9 cellular contexts compared by ENCODE assay signal in the genomic region with DNA sequence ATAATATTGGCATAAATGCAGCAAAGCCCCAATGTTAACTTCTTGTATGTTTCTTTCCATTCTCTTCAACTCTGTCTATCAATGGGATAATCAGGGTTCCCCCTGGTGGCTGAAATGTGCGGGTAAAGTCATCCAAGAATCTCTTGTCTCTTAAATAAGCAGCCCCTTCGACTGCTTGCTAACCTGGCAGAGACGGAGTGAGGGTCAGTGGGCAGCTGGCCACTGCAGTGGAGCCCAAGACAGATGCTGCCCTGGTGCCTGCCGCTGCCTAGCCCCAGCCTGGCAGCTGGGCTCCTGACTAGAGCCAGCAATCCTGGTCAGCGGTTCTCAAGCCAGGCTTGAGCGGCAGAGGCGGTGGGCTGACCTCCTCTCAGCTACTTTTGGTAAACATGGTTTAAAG.
DNase-seq lines count a peak whose midpoint lies in the region; TF ChIP-seq lines count a peak whose summit lies in the region.
"Had no signal": no experiment of that assay in that cellular context is flagged by ENCODE, and none has a peak within 500 bp of the region (broad histone marks: within the 10 kb centered on the region; RNA-seq: fewer than 3 reads in every experiment).

No MANE protein-coding gene starts in this region.

- no peaks in the 10 kb centered on the region for H3K9me3 ChIP-seq in uterus

- no peak overlapping the region for H3K4me3 ChIP-seq in HFF-Myc (replicated peaks; ENCODE audit: low read depth, low read length)
- H3K4me3 ChIP-seq in fibroblast of the aortic adventitia (ENCODE audit: low read depth, low read length), result no peak overlapping the region
- no peak overlapping the region for H3K4me3 ChIP-seq in uterus

- no peaks in the 10 kb centered on the region for H3K4me1 ChIP-seq in uterus

- DNase-seq in DMS 273 treated with DMSO at 0.1 percent for 48 hours (lab: John Stamatoyannopoulos, UW), result peak; percentile 31
- peak; percentile 59 for DNase-seq in HFF-Myc (ENCODE audit: extremely low read depth, low read depth)
- DNase-seq in NCI-H446 (lab: John Stamatoyannopoulos, UW), result peak; percentile 44 to 76
- DNase-seq in activated T-cell treated with anti-CD3 and anti-CD28 coated beads for 24 hours (ENCODE audit: low read depth), result peak; percentile 18
- DNase-seq in fibroblast of the aortic adventitia (ENCODE audit: low read depth), result peak; percentile 86
- DNase-seq in nucleus accumbens (lab: John Stamatoyannopoulos, UW), result peak in 43 of 56 donors; percentile 16 to 85 (median 49)
- DNase-seq in uterus, result peak in 1 of 2 donors; percentile 41
- DNase-seq in activated T-helper 2 cell treated with anti-CD3 and anti-CD28 coated beads, Interferon-gamma antibody, Interleukin-2, Interleukin-4, amounts not matched to agents 10 μg/mL and 5 μg/mL and 100 μg/mL, durations not matched to agents 14 hours and 24 hours and 36 hours (ENCODE audit: low spot score), result no peak

- intact Hi-C loops in uterus (cut with DNase I; ENCODE audit: low total_unique reads), result no loop called here
- intact Hi-C loops in activated T-helper 2 cell treated with anti-CD3 and anti-CD28 coated beads, Interferon-gamma antibody, Interleukin-2, Interleukin-4, amounts not matched to agents 10 μg/mL and 5 μg/mL and 100 μg/mL, durations not matched to agents 14 hours and 24 hours and 36 hours (cut with micrococcal nuclease), result loop anchor here (2.0 to 5.0 kb wide), 4 partner anchors 73 to 975 kb away; partner anchors contain the start of genes GRB10 and ZPBP

- H3K4me3 Mint-ChIP-seq in activated T-helper 2 cell treated with anti-CD3 and anti-CD28 coated beads, Interferon-gamma antibody, Interleukin-2, Interleukin-4, amounts not matched to agents 10 μg/mL and 5 μg/mL and 100 μg/mL, durations not matched to agents 14 hours and 24 hours and 36 hours (ENCODE audit: low read depth), result no peak overlapping the region
- H3K4me3 Mint-ChIP-seq: T-helper 17 cell had no signal

- TF ChIP-seq POLR2A in uterus (IDR thresholded peaks at IDR 0.05), result no peak

- peak; percentile 79 for TF ChIP-seq CTCF in HFF-Myc (IDR thresholded peaks at IDR 0.05; ENCODE audit: low read depth, low read length, missing control alignments)
- TF ChIP-seq CTCF in fibroblast of the aortic adventitia (IDR thresholded peaks at IDR 0.05; ENCODE audit: insufficient read depth, low read length), result peak; percentile 79
- peak; percentile 32 to 59 (median 46) for TF ChIP-seq CTCF in uterus (IDR thresholded peaks at IDR 0.05)

- no peaks in the 10 kb centered on the region for H3K9me3 Mint-ChIP-seq in activated T-helper 2 cell treated with anti-CD3 and anti-CD28 coated beads, Interferon-gamma antibody, Interleukin-2, Interleukin-4, amounts not matched to agents 10 μg/mL and 5 μg/mL and 100 μg/mL, durations not matched to agents 14 hours and 24 hours and 36 hours

- H3K27ac Mint-ChIP-seq in activated T-helper 2 cell treated with anti-CD3 and anti-CD28 coated beads, Interferon-gamma antibody, Interleukin-2, Interleukin-4, amounts not matched to agents 10 μg/mL and 5 μg/mL and 100 μg/mL, durations not matched to agents 14 hours and 24 hours and 36 hours, result no peak overlapping the region
- H3K27ac Mint-ChIP-seq: T-helper 17 cell had no signal

- no peak overlapping the region for H3K27ac ChIP-seq in uterus

- no peaks in the 10 kb centered on the region for H3K4me1 Mint-ChIP-seq in activated T-helper 2 cell treated with anti-CD3 and anti-CD28 coated beads, Interferon-gamma antibody, Interleukin-2, Interleukin-4, amounts not matched to agents 10 μg/mL and 5 μg/mL and 100 μg/mL, durations not matched to agents 14 hours and 24 hours and 36 hours (ENCODE audit: low read depth)

- peaks cover 2% of the 10 kb centered on the region for H3K27me3 Mint-ChIP-seq in activated T-helper 2 cell treated with anti-CD3 and anti-CD28 coated beads, Interferon-gamma antibody, Interleukin-2, Interleukin-4, amounts not matched to agents 10 μg/mL and 5 μg/mL and 100 μg/mL, durations not matched to agents 14 hours and 24 hours and 36 hours (ENCODE audit: low read depth)

- no peaks in the 10 kb centered on the region for H3K36me3 ChIP-seq in uterus

- H3K27me3 ChIP-seq in uterus, result no peaks in the 10 kb centered on the region

- H3K36me3 Mint-ChIP-seq in activated T-helper 2 cell treated with anti-CD3 and anti-CD28 coated beads, Interferon-gamma antibody, Interleukin-2, Interleukin-4, amounts not matched to agents 10 μg/mL and 5 μg/mL and 100 μg/mL, durations not matched to agents 14 hours and 24 hours and 36 hours (ENCODE audit: low read depth), result no peaks in the 10 kb centered on the region
